Comparison of ENCODE assay signal across 22 cellular contexts in the genomic region with DNA sequence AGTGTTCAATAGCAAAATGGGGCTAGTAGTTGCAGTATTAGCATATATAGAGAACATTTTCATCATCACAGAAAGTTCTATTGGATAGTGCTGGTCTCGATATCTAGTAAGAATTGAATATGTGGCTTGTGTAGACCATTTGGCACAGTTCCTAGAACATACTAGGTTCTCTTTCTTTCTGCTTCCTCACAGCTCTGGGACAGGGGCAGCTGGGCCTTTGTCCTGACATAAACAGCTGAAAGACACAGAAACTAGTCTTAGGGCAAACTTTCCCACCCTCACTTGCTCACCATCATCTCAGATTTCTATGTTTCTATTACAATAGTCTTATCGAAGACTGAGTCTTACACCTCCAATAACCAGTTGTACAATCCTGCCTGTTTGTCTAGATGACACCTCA.
"Had no signal": no experiment of that assay in that cellular context is flagged by ENCODE, and none has a peak within 500 bp of the region (broad histone marks: within the 10 kb centered on the region; RNA-seq: fewer than 3 reads in every experiment).

No MANE protein-coding gene starts in this region.

- H3K4me3 ChIP-seq: breast epithelium, K562 had no signal

- H3K4me3 Mint-ChIP-seq: activated CD8-positive, alpha-beta T cell treated with anti-CD3 and anti-CD28 coated beads, Interleukin-2, amount 10 ng/mL, durations not matched to agents 7 days and 5 days; activated naive CD4-positive, alpha-beta T cell treated with anti-CD3 and anti-CD28 coated beads, Interleukin-2, amount 50 U/mL, for 24 hours; T-helper 17 cell; WTC11 had no signal

- DNase-seq: activated CD4-positive, alpha-beta T cell treated with anti-CD3 and anti-CD28 coated beads for 48 hours; activated CD4-positive, alpha-beta T cell treated with anti-CD3 and anti-CD28 coated beads, Interleukin-2, amount 50 U/mL, for 4 hours; activated CD4-positive, CD25-positive, alpha-beta regulatory T cell treated with anti-CD3 and anti-CD28 coated beads, Interleukin-2, amount 50 U/mL, for 72 hours; activated CD8-positive, alpha-beta memory T cell treated with anti-CD3 and anti-CD28 coated beads, Interleukin-2, amount 50 U/mL, for 48 hours; activated CD8-positive, alpha-beta T cell treated with anti-CD3 and anti-CD28 coated beads, Interleukin-2, amount 10 ng/mL, durations not matched to agents 7 days and 5 days; activated naive CD4-positive, alpha-beta T cell; activated T-cell treated with anti-CD3 and anti-CD28 coated beads, Interleukin-2, amount 50 U/mL, for 1 hour; aorta; Karpas-422; NCI-H1417; NCI-H1930; NCI-H345; NCI-H510A; NCI-H69; SHP77; T-helper 17 cell; T-helper 9 cell had no signal

- H3K27ac Mint-ChIP-seq: activated CD8-positive, alpha-beta T cell treated with anti-CD3 and anti-CD28 coated beads, Interleukin-2, amount 10 ng/mL, durations not matched to agents 7 days and 5 days; activated naive CD4-positive, alpha-beta T cell treated with anti-CD3 and anti-CD28 coated beads, Interleukin-2, amount 50 U/mL, for 24 hours; T-helper 17 cell; WTC11 had no signal

- H3K36me3 ChIP-seq: breast epithelium had no signal

- H3K4me1 Mint-ChIP-seq: activated naive CD4-positive, alpha-beta T cell treated with anti-CD3 and anti-CD28 coated beads, Interleukin-2, amount 50 U/mL, for 24 hours; T-helper 17 cell had no signal

- H3K27me3 ChIP-seq: breast epithelium had no signal

- H3K27ac ChIP-seq: breast epithelium had no signal

- FAIRE-seq: K562, RCC 7860 had no signal

- ATAC-seq: activated CD8-positive, alpha-beta T cell treated with anti-CD3 and anti-CD28 coated beads, Interleukin-2, amount 10 ng/mL, durations not matched to agents 7 days and 5 days; K562; T-helper 17 cell; WTC11 had no signal
